ENCODE assay signal across 18 cellular contexts in genomic region chr16:87336850-87337240, GRCh38. TPM values are rescaled to one million over a fixed set of nuclear protein-coding genes. Genes with fewer than 3 reads are reported as not detected.
DNase-seq lines count a peak whose midpoint lies in the region; ATAC-seq, FAIRE-seq and TF ChIP-seq lines count a peak whose summit lies in the region.
"Had no signal": no experiment of that assay in that cellular context is flagged by ENCODE, and none has a peak within 500 bp of the region (broad histone marks: within the 10 kb centered on the region; RNA-seq: fewer than 3 reads in every experiment).

No MANE protein-coding gene starts in this region.

- H3K36me3 Mint-ChIP-seq in neural crest cell (ENCODE audit: low read depth): no peaks in the 10 kb centered on the region

- intact Hi-C loops in GM12878 (cut with micrococcal nuclease; ENCODE audit: unreplicated experiment): no loop called here

- peak overlapping the region; percentile 49 to 85 (median 74) for H3K4me2 ChIP-seq in BLaER1 treated with 17β-estradiol and CSF1 and Interleukin-3, amounts not matched to agents 10 nM and 100 nM
- no peak overlapping the region for H3K4me2 ChIP-seq in GM12878 (ENCODE audit: control insufficient read depth, insufficient read depth)

- CTCF ChIA-PET in GM12878 (lab: Yijun Ruan, JAX): no interaction called here

- ATAC-seq in GM12878 (no peak), HG02970 (IDR thresholded peaks at IDR 0.05; ENCODE audit: low FRiP score, unreplicated experiment) (no peak)
- ATAC-seq: K562 had no signal

- peaks cover 0 to 16% (median 0%) of the 10 kb centered on the region in 11 experiments; a peak in 2 of 22 replicates for H3K27me3 ChIP-seq in BLaER1 treated with 17β-estradiol and CSF1 and Interleukin-3, amounts not matched to agents 10 nM and 100 nM
- H3K27me3 ChIP-seq in GM12878 (replicated peaks in 1 of 2; ENCODE audit: control insufficient read depth in 2 of 2, insufficient read depth in 2 of 2, low read length in 1 of 2) (no peaks in the 10 kb centered on the region), BE2C (no peaks in the 10 kb centered on the region)

- peaks cover 69 to 86% (median 80%) of the 10 kb centered on the region in 11 experiments for H3K36me3 ChIP-seq in BLaER1 treated with 17β-estradiol and CSF1 and Interleukin-3, amounts not matched to agents 10 nM and 100 nM
- H3K36me3 ChIP-seq in GM12878 (ENCODE audit: control insufficient read depth in 2 of 2, insufficient read depth in 2 of 2, low read length in 1 of 2) (peaks cover 2 to 22% of the 10 kb centered on the region in 2 experiments; a peak in 3 of 4 replicates), BE2C (peaks cover 33% of the 10 kb centered on the region)

- H3K79me2 ChIP-seq in GM12878 (ENCODE audit: control insufficient read depth, insufficient read depth, low read length): no peaks in the 10 kb centered on the region

- H2AFZ ChIP-seq in GM12878 (ENCODE audit: control insufficient read depth, low read depth, low read length): no peak overlapping the region

- peak; percentile 69 for FAIRE-seq in GM12878 (lab: Jason Lieb, UNC)
- FAIRE-seq: H54, K562 had no signal

- H4K20me1 ChIP-seq in BLaER1 treated with 17β-estradiol and CSF1 and Interleukin-3, amounts not matched to agents 10 nM and 100 nM: peaks cover 43 to 96% (median 57%) of the 10 kb centered on the region in 11 experiments
- H4K20me1 ChIP-seq in GM12878 (ENCODE audit: control insufficient read depth, insufficient read depth): no peaks in the 10 kb centered on the region

- peaks cover 12 to 27% (median 24%) of the 10 kb centered on the region in 10 experiments for H3K4me1 ChIP-seq in BLaER1 treated with 17β-estradiol and CSF1 and Interleukin-3, amounts not matched to agents 10 nM and 100 nM
- H3K4me1 ChIP-seq in GM12878 (ENCODE audit: control insufficient read depth, insufficient read depth, low read length): peaks cover 4% of the 10 kb centered on the region; the same call in 1 of the 2 replicates
- peaks cover 5% of the 10 kb centered on the region; the same call in 1 of the 2 replicates for H3K4me1 ChIP-seq in BE2C

- in situ Hi-C loops in G401 (cut with HindIII; ENCODE audit: low sequenced_read_pairs) (no loop called here), GM12878 (cut with MboI) (no loop called here)

- peak overlapping the region in 4 of 11 experiments; percentile 3 to 28 (median 18); a peak in 1 of 22 replicates for H3K9ac ChIP-seq in BLaER1 treated with 17β-estradiol and CSF1 and Interleukin-3, amounts not matched to agents 10 nM and 100 nM
- H3K9ac ChIP-seq in GM12878 (ENCODE audit: control insufficient read depth, insufficient read depth, low read length): no peak overlapping the region

- TF ChIP-seq POLR2A in GM12878 (IDR thresholded peaks at IDR 0.05; ENCODE audit: low read depth, low read length): no peak

- no peak for TF ChIP-seq CTCF in GM12878 (IDR thresholded peaks at IDR 0.05 in 2 of 3, conservative IDR thresholded peaks at IDR 0.05 in 1 of 3; ENCODE audit: control insufficient read depth in 2 of 3, extremely low read depth in 1 of 3, insufficient read depth in 1 of 3, low read depth in 3 of 3, low read length in 3 of 3)
- no peak for TF ChIP-seq CTCF in neural crest cell (conservative IDR thresholded peaks at IDR 0.05)
- TF ChIP-seq CTCF in BE2C (IDR thresholded peaks at IDR 0.05; ENCODE audit: low read depth, low read length): no peak

- no peak overlapping the region for H3K4me3 ChIP-seq in BLaER1 treated with 17β-estradiol and CSF1 and Interleukin-3, amounts not matched to agents 10 nM and 100 nM
- H3K4me3 ChIP-seq in GM12878 (no peak overlapping the region), BE2C (ENCODE audit: low read depth, low read length) (no peak overlapping the region)
- H3K4me3 ChIP-seq: K562, SK-N-MC had no signal

- peak overlapping the region; percentile 52 for H3K27ac Mint-ChIP-seq in neural crest cell (ENCODE audit: unreplicated experiment)
- H3K27ac Mint-ChIP-seq: HFFc6 had no signal

- no peak for TF ChIP-seq RAD21 in GM12878 (IDR thresholded peaks at IDR 0.05; ENCODE audit: insufficient read depth, low read depth, low read length)

- DNase-seq in G401 (ENCODE audit: low spot score): peak; percentile 89
- no peak for DNase-seq in GM12878 (ENCODE audit: low read depth, low spot score)
- no peak for DNase-seq in neural crest cell (ENCODE audit: low read depth, low spot score)
- no peak for DNase-seq in stimulated activated CD4-positive, alpha-beta T cell treated with anti-CD3 and anti-CD28 coated beads, Interleukin-12 subunit alpha, Interleukin-12 subunit beta, amount 100 ng/mL, for 4 hours
- DNase-seq in BE2C: no peak
- DNase-seq: CD4-positive, alpha-beta memory T cell; DMS79; HFFc6; NCI-H1694 treated with DMSO at 0.1 percent for 48 hours; NCI-H510A; NCI-H748 treated with DMSO at 0.1 percent for 48 hours; NK-92 treated with Interleukin-12 subunit alpha and Interleukin-12 subunit beta, amount 100 ng/mL, for 24 hours; OCI-M1 had no signal

- no peaks in the 10 kb centered on the region for H3K4me1 Mint-ChIP-seq in neural crest cell

- BruUV-seq in GM12878 (replicated peaks; lab: Mats Ljungman, UMichigan): no TSS peak

- no peak for TF ChIP-seq EP300 in GM12878 (IDR thresholded peaks at IDR 0.05; ENCODE audit: borderline replicate concordance in 1 of 2, control insufficient read depth in 1 of 2, low read depth in 2 of 2, low read length in 2 of 2)

- 66% methylated on average over 6 of the region's 6 CpGs for WGBS in GM12878 (ENCODE audit: insufficient coverage, insufficient replicate concordance, low lambda C conversion rate, missing lambda C conversion rate)

- POLR2A ChIA-PET in GM12878 (lab: Charles Lee): no interaction called here

- H3K27ac ChIP-seq in BLaER1 treated with 17β-estradiol and CSF1 and Interleukin-3, amounts not matched to agents 10 nM and 100 nM: peak overlapping the region in 3 of 11 experiments; percentile 16 to 28 (median 23); a peak in 4 of 22 replicates
- no peak overlapping the region for H3K27ac ChIP-seq in GM12878 (ENCODE audit: control insufficient read depth, insufficient read depth)
- H3K27ac ChIP-seq: SK-N-MC had no signal

- no peaks in the 10 kb centered on the region for H3K9me3 ChIP-seq in BLaER1 treated with 17β-estradiol and CSF1 and Interleukin-3, amounts not matched to agents 10 nM and 100 nM (replicated peaks in 1 of 11)
- no peaks in the 10 kb centered on the region for H3K9me3 ChIP-seq in GM12878 (replicated peaks; ENCODE audit: control insufficient read depth, insufficient read depth, low read length)
- H3K9me3 ChIP-seq in BE2C: no peaks in the 10 kb centered on the region

- H3K4me3 Mint-ChIP-seq in neural crest cell: no peak overlapping the region
- H3K4me3 Mint-ChIP-seq: CD4-positive, alpha-beta memory T cell; HFFc6 had no signal

- SMC1A ChIA-PET in GM12878 (lab: Charles Lee; ENCODE audit: uncharacterized antibody, unreplicated experiment): no interaction called here

- RAD21 ChIA-PET in GM12878 (lab: Charles Lee; ENCODE audit: unreplicated experiment): no interaction called here

- H3K27me3 Mint-ChIP-seq in neural crest cell (ENCODE audit: low read depth): no peaks in the 10 kb centered on the region
- H3K27me3 Mint-ChIP-seq: CD4-positive, alpha-beta memory T cell had no signal

- no peaks in the 10 kb centered on the region for H3K9me3 Mint-ChIP-seq in neural crest cell
- H3K9me3 Mint-ChIP-seq: CD4-positive, alpha-beta memory T cell; HFFc6 had no signal

RNA-seq across cellular contexts. Expression of gene C16orf95, which starts 19.7 kb away (rescaled TPM):
- 7.0 and 14.2 TPM in 2 replicates for total RNA-seq in G401 (2014; rRNA removed; shearing (Covaris generic))
- 8.1 and 8.3 TPM in 2 replicates for total RNA-seq in GM12878 (2013; cell fraction: nucleolus; rRNA removed)
- 4.7 and 7.2 TPM in 2 replicates for total RNA-seq in GM12878 (2014; rRNA removed)
- total RNA-seq in GM12878 (2014; rRNA removed; fragmentation: Illumina TruSeq; extraction: Trizol): 3.4 TPM in 2 replicates
- 10.5 and 11.7 TPM in 2 replicates for total RNA-seq in GM12878 (2021)
- polyA plus RNA-seq in GM12878 (2011; ENCODE audit: low read depth): 3.7 TPM
- polyA plus RNA-seq in GM12878 (2011; rRNA removed): 1.8 and 4.8 TPM in 2 replicates
- polyA plus RNA-seq in GM12878 (2011; cell fraction: cytosol; rRNA removed): 6.5 and 8.2 TPM in 2 replicates
- 6.8 and 10.2 TPM in 2 replicates for polyA plus RNA-seq in GM12878 (2011; cell fraction: nucleus; rRNA removed)
- polyA plus RNA-seq in GM12878 (2012): 7.1 and 7.5 TPM in 2 replicates
- 1.0 and 1.5 TPM in 2 replicates for polyA plus RNA-seq in GM12878 (2014; fragmentation: Illumina TruSeq; extraction: Trizol)
- polyA plus RNA-seq in GM12878 (2014; fragmentation: Nextera tagmentation; extraction: Ambion mirVana): 1 to 10 TPM in 1 of 2 experiments, under 1 TPM in 1; 0.90 to 4.8 TPM
- 6.2 and 8.1 TPM in 2 replicates for polyA plus RNA-seq in GM12878 (2014; rRNA removed)
- polyA plus RNA-seq in GM12878 (2016; fragmentation: Nextera tagmentation; extraction: Ambion mirVana): 10 to 100 TPM; 19.5 to 22.7 TPM
- polyA minus RNA-seq in GM12878 (2011; rRNA and poly(A)+ RNA removed): 2.7 and 3.4 TPM in 2 replicates
- not detected in 2 replicates for polyA minus RNA-seq in GM12878 (2011; cell fraction: cytosol; rRNA and poly(A)+ RNA removed)
- 4.1 and 4.9 TPM in 2 replicates for polyA minus RNA-seq in GM12878 (2011; cell fraction: nucleus; rRNA and poly(A)+ RNA removed)
- total RNA-seq in neural crest cell: 6.8 and 8.8 TPM in 2 replicates
- polyA plus RNA-seq in BE2C (2012; ENCODE audit: insufficient read depth, insufficient read length, low read depth): 3.1 TPM

RNA-seq across cellular contexts. Expression of gene FBXO31, which starts 46.7 kb away (rescaled TPM):
- total RNA-seq in G401 (2014; rRNA removed; shearing (Covaris generic)): 11.9 and 15.4 TPM in 2 replicates
- total RNA-seq in GM12878 (2013; cell fraction: nucleolus; rRNA removed): 24.8 and 40.0 TPM in 2 replicates
- total RNA-seq in GM12878 (2014; rRNA removed): 13.9 and 14.6 TPM in 2 replicates
- total RNA-seq in GM12878 (2014; rRNA removed; fragmentation: Illumina TruSeq; extraction: Trizol): 7.4 and 8.4 TPM in 2 replicates
- 29.2 and 33.1 TPM in 2 replicates for total RNA-seq in GM12878 (2021)
- 8.6 TPM for polyA plus RNA-seq in GM12878 (2011; ENCODE audit: low read depth)
- 9.3 and 14.8 TPM in 2 replicates for polyA plus RNA-seq in GM12878 (2011; rRNA removed)
- polyA plus RNA-seq in GM12878 (2011; cell fraction: cytosol; rRNA removed): 11.5 and 13.6 TPM in 2 replicates
- 42.5 and 42.8 TPM in 2 replicates for polyA plus RNA-seq in GM12878 (2011; cell fraction: nucleus; rRNA removed)
- polyA plus RNA-seq in GM12878 (2012): 18.2 and 20.2 TPM in 2 replicates
- 3.6 and 8.6 TPM in 2 replicates for polyA plus RNA-seq in GM12878 (2014; fragmentation: Illumina TruSeq; extraction: Trizol)
- polyA plus RNA-seq in GM12878 (2014; fragmentation: Nextera tagmentation; extraction: Ambion mirVana): under 1 TPM; 0.19 to 0.97 TPM
- polyA plus RNA-seq in GM12878 (2014; rRNA removed): 15.8 and 22.6 TPM in 2 replicates
- polyA plus RNA-seq in GM12878 (2016; fragmentation: Nextera tagmentation; extraction: Ambion mirVana): 10 to 100 TPM in 1 of 2 experiments, 1 to 10 TPM in 1; 10.0 to 10.7 TPM
- polyA minus RNA-seq in GM12878 (2011; rRNA and poly(A)+ RNA removed): 15.2 and 22.1 TPM in 2 replicates
- 4.8 and 7.2 TPM in 2 replicates for polyA minus RNA-seq in GM12878 (2011; cell fraction: cytosol; rRNA and poly(A)+ RNA removed)
- 15.7 and 23.9 TPM in 2 replicates for polyA minus RNA-seq in GM12878 (2011; cell fraction: nucleus; rRNA and poly(A)+ RNA removed)
- total RNA-seq in neural crest cell: 19.4 and 23.7 TPM in 2 replicates
- 36.7 TPM for polyA plus RNA-seq in BE2C (2012; ENCODE audit: insufficient read depth, insufficient read length, low read depth)

RNA-seq across cellular contexts. Expression of gene MAP1LC3B, which starts 55.3 kb away (rescaled TPM):
- total RNA-seq in G401 (2014; rRNA removed; shearing (Covaris generic)): 26.7 and 40.8 TPM in 2 replicates
- 16.7 and 17.8 TPM in 2 replicates for total RNA-seq in GM12878 (2013; cell fraction: nucleolus; rRNA removed)
- total RNA-seq in GM12878 (2014; rRNA removed) (7.4 and 8.1 TPM in 2 replicates), GM12878 (2014; rRNA removed; fragmentation: Illumina TruSeq; extraction: Trizol) (6.1 and 7.2 TPM in 2 replicates), GM12878 (2021) (21.4 and 21.5 TPM in 2 replicates), neural crest cell (37.9 and 40.7 TPM in 2 replicates)
- 24.7 TPM for polyA plus RNA-seq in GM12878 (2011; ENCODE audit: low read depth)
- polyA plus RNA-seq in GM12878 (2011; rRNA removed) (15.5 and 16.9 TPM in 2 replicates), GM12878 (2014; fragmentation: Illumina TruSeq; extraction: Trizol) (22.0 and 27.1 TPM in 2 replicates), GM12878 (2014; fragmentation: Nextera tagmentation; extraction: Ambion mirVana) (10 to 100 TPM in 1 of 2 experiments, 1 to 10 TPM in 1; 9.1 to 11.9 TPM), GM12878 (2014; rRNA removed) (9.4 and 10.3 TPM in 2 replicates), GM12878 (2016; fragmentation: Nextera tagmentation; extraction: Ambion mirVana) (10 to 100 TPM; 42.7 to 42.8 TPM)
- polyA plus RNA-seq in GM12878 (2011; cell fraction: cytosol; rRNA removed): 8.0 and 13.2 TPM in 2 replicates
- polyA plus RNA-seq in GM12878 (2011; cell fraction: nucleus; rRNA removed): 7.3 and 8.1 TPM in 2 replicates
- polyA plus RNA-seq in GM12878 (2012): 31.9 and 34.0 TPM in 2 replicates
- polyA minus RNA-seq in GM12878 (2011; rRNA and poly(A)+ RNA removed): 7.8 and 9.0 TPM in 2 replicates
- 4.1 and 8.4 TPM in 2 replicates for polyA minus RNA-seq in GM12878 (2011; cell fraction: cytosol; rRNA and poly(A)+ RNA removed)
- 4.4 and 5.6 TPM in 2 replicates for polyA minus RNA-seq in GM12878 (2011; cell fraction: nucleus; rRNA and poly(A)+ RNA removed)
- 64.2 TPM for polyA plus RNA-seq in BE2C (2012; ENCODE audit: insufficient read depth, insufficient read length, low read depth)
